Comparison of ENCODE assay signal across 8 cellular contexts in genomic region chr4:121824171-121824527, GRCh38. TPM values are rescaled to one million over a fixed set of nuclear protein-coding genes. Genes with fewer than 3 reads are reported as not detected.
DNase-seq lines count a peak whose midpoint lies in the region; ATAC-seq and TF ChIP-seq lines count a peak whose summit lies in the region.

No MANE protein-coding gene starts in this region.

- H3K4me3 Mint-ChIP-seq in stimulated activated naive B cell treated with anti-CD40 and anti-IgM and Interleukin-4, amounts not matched to agents 10 μg/mL and 1 μg/mL and 100 μg/mL, for 72 hours, result peak overlapping the region; percentile 81 to 88

- H3K27me3 ChIP-seq in SU-DHL-6 (ENCODE audit: low read length) (no peaks in the 10 kb centered on the region), left ventricle myocardium inferior (ENCODE audit: low read depth) (no peaks in the 10 kb centered on the region)

- peaks cover 34% of the 10 kb centered on the region for H3K79me2 ChIP-seq in SU-DHL-6 (ENCODE audit: insufficient read depth, low read length)

- no peaks in the 10 kb centered on the region for H3K9me2 ChIP-seq in SU-DHL-6 (replicated peaks; ENCODE audit: insufficient read depth, low read length)

- no peak overlapping the region for H2AFZ ChIP-seq in SU-DHL-6 (ENCODE audit: low read depth, low read length, severe bottlenecking)

- peak overlapping the region; percentile 98 for H3K9ac ChIP-seq in SU-DHL-6 (ENCODE audit: low read length)

- peaks cover 15% of the 10 kb centered on the region for H3F3A ChIP-seq in SU-DHL-6 (ENCODE audit: insufficient read depth)

- H3K36me3 Mint-ChIP-seq in stimulated activated naive B cell treated with anti-CD40 and anti-IgM and Interleukin-4, amounts not matched to agents 10 μg/mL and 1 μg/mL and 100 μg/mL, for 72 hours, result peaks cover 0 to 1% of the 10 kb centered on the region in 2 donors

- TF ChIP-seq CTCF in SU-DHL-6 (IDR thresholded peaks at IDR 0.05; ENCODE audit: insufficient read depth, low read length, poor library complexity, severe bottlenecking) (no peak), left ventricle myocardium inferior (IDR thresholded peaks at IDR 0.05; ENCODE audit: borderline replicate concordance) (no peak)

- H3K4me3 ChIP-seq in SU-DHL-6 (ENCODE audit: insufficient read depth, low read length, poor library complexity, severe bottlenecking) (peak overlapping the region; percentile 57), left ventricle myocardium inferior (peak overlapping the region; percentile 75)

- peaks cover 5 to 10% of the 10 kb centered on the region in 2 donors for H3K4me1 Mint-ChIP-seq in stimulated activated naive B cell treated with anti-CD40 and anti-IgM and Interleukin-4, amounts not matched to agents 10 μg/mL and 1 μg/mL and 100 μg/mL, for 72 hours

- intact Hi-C loops in left ventricle myocardium inferior (cut with micrococcal nuclease), result no loop called here

- DNase-seq in NCI-H2029 treated with DMSO at 0.1 percent for 48 hours (lab: John Stamatoyannopoulos, UW) (peak; percentile 29), NCI-H2029 (lab: John Stamatoyannopoulos, UW) (no peak), left ventricle myocardium inferior (no peak), nucleus accumbens (lab: John Stamatoyannopoulos, UW) (no peak), glomerular visceral epithelial cell (ENCODE audit: extremely low spot score) (no peak), dermis blood vessel endothelial cell (no peak)
- no peak for DNase-seq in stimulated activated naive B cell treated with anti-CD40 and anti-IgM and Interleukin-4, amounts not matched to agents 10 μg/mL and 1 μg/mL and 100 μg/mL, for 72 hours

- peak overlapping the region; percentile 62; the same call in 1 of the 2 replicates for H3K27ac ChIP-seq in SU-DHL-6 (ENCODE audit: low read depth, low read length)
- peak overlapping the region; percentile 79 for H3K27ac ChIP-seq in left ventricle myocardium inferior (replicated peaks)

- H4K20me1 ChIP-seq in SU-DHL-6 (ENCODE audit: low read depth, low read length), result peaks cover 7% of the 10 kb centered on the region

- H3K9me3 Mint-ChIP-seq in stimulated activated naive B cell treated with anti-CD40 and anti-IgM and Interleukin-4, amounts not matched to agents 10 μg/mL and 1 μg/mL and 100 μg/mL, for 72 hours, result no peaks in the 10 kb centered on the region

- no peaks in the 10 kb centered on the region for H3K9me3 ChIP-seq in SU-DHL-6 (ENCODE audit: insufficient read depth, low read length)
- H3K9me3 ChIP-seq in left ventricle myocardium inferior (replicated peaks), result no peaks in the 10 kb centered on the region

- H3K27ac Mint-ChIP-seq in stimulated activated naive B cell treated with anti-CD40 and anti-IgM and Interleukin-4, amounts not matched to agents 10 μg/mL and 1 μg/mL and 100 μg/mL, for 72 hours, result peak overlapping the region; percentile 92

- peaks cover 13% of the 10 kb centered on the region for H3K4me1 ChIP-seq in left ventricle myocardium inferior

- peaks cover 24% of the 10 kb centered on the region for H3K36me3 ChIP-seq in SU-DHL-6 (ENCODE audit: low read length)
- peaks cover 11% of the 10 kb centered on the region for H3K36me3 ChIP-seq in left ventricle myocardium inferior

- H3K4me2 ChIP-seq in SU-DHL-6 (ENCODE audit: low read depth, low read length, poor library complexity, severe bottlenecking), result peak overlapping the region; percentile 92

- peak in 1 of 2 donors; percentile 4 for ATAC-seq in stimulated activated naive B cell treated with anti-CD40 and anti-IgM and Interleukin-4, amounts not matched to agents 10 μg/mL and 1 μg/mL and 100 μg/mL, for 72 hours (replicated peaks)

- no peaks in the 10 kb centered on the region for H3K27me3 Mint-ChIP-seq in stimulated activated naive B cell treated with anti-CD40 and anti-IgM and Interleukin-4, amounts not matched to agents 10 μg/mL and 1 μg/mL and 100 μg/mL, for 72 hours

RNA-seq across cellular contexts. Expression of gene CCNA2, which starts 0.5 kb away (rescaled TPM):
- total RNA-seq in left ventricle myocardium inferior (0.52 TPM), dermis blood vessel endothelial cell (24.7 and 115 TPM in 2 replicates)

RNA-seq across cellular contexts. Expression of gene EXOSC9, which starts 23.0 kb away (rescaled TPM):
- 10.4 TPM for total RNA-seq in left ventricle myocardium inferior
- total RNA-seq in dermis blood vessel endothelial cell, result 37.5 and 41.5 TPM in 2 replicates

RNA-seq across cellular contexts. Expression of gene BBS7, which starts 46.1 kb away (rescaled TPM):
- 6.0 TPM for total RNA-seq in left ventricle myocardium inferior
- 15.7 and 15.8 TPM in 2 replicates for total RNA-seq in dermis blood vessel endothelial cell

RNA-seq across cellular contexts. Expression of gene SMIM43, which starts 59.2 kb away (rescaled TPM):
- total RNA-seq in left ventricle myocardium inferior (not detected), dermis blood vessel endothelial cell (0.47 and 0.85 TPM in 2 replicates)

Comparison
In these comparisons a context has a peak if more than half of its experiments do, and no peak if none do; other contexts are left out.
1. RNA of gene CCNA2, which starts 0.5 kb away (total RNA-seq): 24.7 to 115 TPM in dermis blood vessel endothelial cell; 0.52 TPM in left ventricle myocardium inferior (single experiment); every median in the first group is over 10 times any median in the second.